Comparison of ENCODE assay signal across 23 cellular contexts in the genomic region with DNA sequence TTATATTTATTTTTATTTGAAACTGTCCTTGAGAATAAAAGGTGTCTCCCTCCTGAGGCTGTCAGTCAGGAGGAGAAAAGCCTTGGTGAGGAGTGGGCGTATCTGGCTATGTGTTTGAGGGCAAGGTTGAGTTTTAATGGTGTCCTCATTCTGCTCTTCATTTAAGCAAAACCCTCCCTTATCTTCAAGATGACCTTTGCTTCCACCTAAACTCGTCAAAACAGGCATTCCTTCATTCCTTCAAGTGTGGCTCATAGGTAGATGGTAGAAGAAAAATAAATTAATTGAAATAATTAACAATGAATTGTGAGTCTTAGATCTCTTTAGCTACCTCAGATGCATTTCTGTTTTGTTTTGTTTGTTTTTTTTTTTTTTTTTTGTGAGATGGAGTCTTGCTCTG.
"Had no signal": no experiment of that assay in that cellular context is flagged by ENCODE, and none has a peak within 500 bp of the region (broad histone marks: within the 10 kb centered on the region; RNA-seq: fewer than 3 reads in every experiment).

No MANE protein-coding gene starts in this region.

- H3K36me3 ChIP-seq: SJSA1 had no signal

- H3K27ac ChIP-seq: HL-60, KMS-11, RWPE1, SJSA1, SK-N-MC had no signal

- H3K9me3 ChIP-seq: SJSA1 had no signal

- H3K27me3 ChIP-seq: SJSA1 had no signal

- H3K9ac ChIP-seq: KMS-11 had no signal

- DNase-seq: Kasumi-1, MM.1S, NCI-H1092 treated with DMSO at 0.1 percent for 48 hours, NCI-H1436, NCI-H187, NCI-H2029, NCI-H2081 treated with DMSO at 0.1 percent for 48 hours, NCI-H2171, NCI-H226, NCI-H446, NCI-H510A, NCI-H524 treated with DMSO at 0.1 percent for 48 hours, NCI-H69, NCI-H774, SHP77 treated with DMSO at 0.1 percent for 48 hours had no signal

- FAIRE-seq: HTR-8/SVneo, K562 had no signal

- H3K4me3 ChIP-seq: K562, SJSA1, SK-N-MC had no signal

- ATAC-seq: Panc1 had no signal

- H3K4me2 ChIP-seq: KMS-11 had no signal

- H3K4me1 ChIP-seq: SJSA1 had no signal
